Comparison of ENCODE assay signal across 22 cellular contexts in genomic region chrX:7771788-7772438, GRCh38.
"Had no signal": no experiment of that assay in that cellular context is flagged by ENCODE, and none has a peak within 500 bp of the region (broad histone marks: within the 10 kb centered on the region; RNA-seq: fewer than 3 reads in every experiment).

No MANE protein-coding gene starts in this region.

- H3K4me3 Mint-ChIP-seq: activated CD4-positive, alpha-beta memory T cell treated with anti-CD3 and anti-CD28 coated beads for 36 hours; activated CD4-positive, alpha-beta T cell treated with anti-CD3 and anti-CD28 coated beads for 36 hours; activated T-helper 1 cell treated with anti-CD3 and anti-CD28 coated beads, Interleukin-12 subunit alpha, Interleukin-12 subunit beta, Interleukin-2, Interleukin-4 antibody, amounts not matched to agents 30 ng/mL and 10 ng/mL and 1 ng/mL, durations not matched to agents 14 hours and 24 hours and 36 hours; neural crest cell; stimulated activated naive CD8-positive, alpha-beta T cell treated with anti-CD3 and anti-CD28 coated beads, Interleukin-15, amount 100 ng/mL, for 72 hours; WTC11 had no signal

- H3K4me3 ChIP-seq: adrenal gland, prostate gland, right atrium auricular region, suprapubic skin, upper lobe of left lung had no signal

- H3K36me3 Mint-ChIP-seq: activated CD4-positive, alpha-beta memory T cell treated with anti-CD3 and anti-CD28 coated beads for 36 hours; activated naive CD4-positive, alpha-beta T cell treated with anti-CD3 and anti-CD28 coated beads, Interleukin-2, amount 50 U/mL, for 72 hours; WTC11 had no signal

- H3K9me3 ChIP-seq: adrenal gland, prostate gland, right atrium auricular region, suprapubic skin, upper lobe of left lung had no signal

- H3K27ac ChIP-seq: adrenal gland, prostate gland, right atrium auricular region, suprapubic skin, upper lobe of left lung had no signal

- H3K4me1 ChIP-seq: adrenal gland, prostate gland, right atrium auricular region, suprapubic skin, upper lobe of left lung had no signal

- H3K27me3 Mint-ChIP-seq: activated CD4-positive, alpha-beta memory T cell treated with anti-CD3 and anti-CD28 coated beads for 36 hours; activated CD4-positive, alpha-beta T cell treated with anti-CD3 and anti-CD28 coated beads for 36 hours; stimulated activated naive CD8-positive, alpha-beta T cell treated with anti-CD3 and anti-CD28 coated beads, Interleukin-15, amount 100 ng/mL, for 72 hours had no signal

- H3K4me1 Mint-ChIP-seq: activated CD4-positive, alpha-beta T cell treated with anti-CD3 and anti-CD28 coated beads for 36 hours; neural crest cell; stimulated activated naive CD8-positive, alpha-beta T cell treated with anti-CD3 and anti-CD28 coated beads, Interleukin-15, amount 100 ng/mL, for 72 hours; WTC11 had no signal

- H3K36me3 ChIP-seq: adrenal gland, prostate gland, right atrium auricular region, suprapubic skin, upper lobe of left lung had no signal

- DNase-seq: activated CD4-positive, alpha-beta memory T cell treated with anti-CD3 and anti-CD28 coated beads for 36 hours; activated CD4-positive, alpha-beta T cell treated with anti-CD3 and anti-CD28 coated beads for 36 hours; activated gamma-delta T cell treated with Interleukin-2 at 50 U/mL for 16 hours; activated T-cell treated with anti-CD3 and anti-CD28 coated beads for 4 hours; adrenal gland; cerebellar nuclear complex; dermis blood vessel endothelial cell; effector memory CD4-positive, alpha-beta T cell; hippocampal formation; left cardiac atrium; midbrain; stimulated activated CD4-positive, alpha-beta T cell treated with anti-CD3 and anti-CD28 coated beads, Interleukin-15, amount 100 ng/mL, for 24 hours; stimulated activated CD4-positive, alpha-beta T cell treated with anti-CD3 and anti-CD28 coated beads, Interleukin-4, amount 100 ng/mL, for 1 hour; stimulated activated naive CD8-positive, alpha-beta T cell treated with anti-CD3 and anti-CD28 coated beads, Interleukin-15, amount 100 ng/mL, for 72 hours; upper lobe of left lung had no signal

- H3K27ac Mint-ChIP-seq: activated CD4-positive, alpha-beta memory T cell treated with anti-CD3 and anti-CD28 coated beads for 36 hours; activated CD4-positive, alpha-beta T cell treated with anti-CD3 and anti-CD28 coated beads for 36 hours; activated naive CD4-positive, alpha-beta T cell treated with anti-CD3 and anti-CD28 coated beads, Interleukin-2, amount 50 U/mL, for 72 hours; activated T-helper 1 cell treated with anti-CD3 and anti-CD28 coated beads, Interleukin-12 subunit alpha, Interleukin-12 subunit beta, Interleukin-2, Interleukin-4 antibody, amounts not matched to agents 30 ng/mL and 10 ng/mL and 1 ng/mL, durations not matched to agents 14 hours and 24 hours and 36 hours; stimulated activated naive CD8-positive, alpha-beta T cell treated with anti-CD3 and anti-CD28 coated beads, Interleukin-15, amount 100 ng/mL, for 72 hours; WTC11 had no signal

- ATAC-seq: activated CD4-positive, alpha-beta T cell treated with anti-CD3 and anti-CD28 coated beads for 36 hours; activated naive CD4-positive, alpha-beta T cell treated with anti-CD3 and anti-CD28 coated beads, Interleukin-2, amount 50 U/mL, for 72 hours; left cardiac atrium; stimulated activated naive CD8-positive, alpha-beta T cell treated with anti-CD3 and anti-CD28 coated beads, Interleukin-15, amount 100 ng/mL, for 72 hours; WTC11 had no signal

- H3K27me3 ChIP-seq: adrenal gland, right atrium auricular region, suprapubic skin, upper lobe of left lung had no signal

- H3K9me3 Mint-ChIP-seq: activated naive CD4-positive, alpha-beta T cell treated with anti-CD3 and anti-CD28 coated beads, Interleukin-2, amount 50 U/mL, for 72 hours; activated T-helper 1 cell treated with anti-CD3 and anti-CD28 coated beads, Interleukin-12 subunit alpha, Interleukin-12 subunit beta, Interleukin-2, Interleukin-4 antibody, amounts not matched to agents 30 ng/mL and 10 ng/mL and 1 ng/mL, durations not matched to agents 14 hours and 24 hours and 36 hours; stimulated activated naive CD8-positive, alpha-beta T cell treated with anti-CD3 and anti-CD28 coated beads, Interleukin-15, amount 100 ng/mL, for 72 hours had no signal
